ENCODE assay signal across 10 cellular contexts in the genomic region with DNA sequence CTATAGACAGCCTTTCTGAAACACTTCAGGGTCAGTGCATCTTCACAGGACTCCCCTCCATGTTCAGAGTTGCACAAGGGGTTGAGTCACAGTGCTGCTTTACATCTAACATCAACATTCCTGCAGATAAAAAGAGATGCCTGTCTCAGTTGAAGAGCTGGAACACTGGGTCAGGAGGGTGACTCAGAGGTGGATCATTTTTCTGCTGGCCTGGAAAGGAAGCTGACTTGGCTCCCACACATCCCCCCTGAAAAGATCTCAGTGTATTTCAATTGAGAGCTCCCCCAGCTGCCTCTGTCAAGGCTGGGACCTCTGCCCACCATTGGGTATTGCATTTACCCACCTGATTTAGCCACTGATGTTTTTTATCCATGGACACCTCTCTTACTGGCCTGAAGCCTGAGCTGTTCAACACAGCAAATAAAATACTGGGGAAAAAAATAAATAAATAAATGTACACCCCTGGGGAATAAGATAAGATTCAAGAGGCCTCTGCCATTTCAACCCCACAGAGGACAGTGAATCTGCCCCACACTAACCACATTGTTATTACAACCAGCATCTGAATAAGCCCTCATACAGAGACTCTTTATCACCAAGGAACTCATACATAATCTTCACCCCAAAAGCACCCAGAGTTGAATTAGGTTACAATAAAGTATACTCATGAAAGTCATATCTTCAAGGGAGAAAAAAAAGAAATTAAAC.
A peak's percentile ranks its signal among the peaks of the same experiment; 100 is the strongest.
DNase-seq lines count a peak whose midpoint lies in the region; TF ChIP-seq lines count a peak whose summit lies in the region.
"Had no signal": no experiment of that assay in that cellular context is flagged by ENCODE, and none has a peak within 500 bp of the region (broad histone marks: within the 10 kb centered on the region; RNA-seq: fewer than 3 reads in every experiment).

No MANE protein-coding gene starts in this region.

- no peaks in the 10 kb centered on the region for H3K4me1 Mint-ChIP-seq in activated CD4-positive, alpha-beta T cell treated with anti-CD3 and anti-CD28 coated beads, Interleukin-2, amount 10 ng/mL, durations not matched to agents 7 days and 5 days

- no peak overlapping the region for H3K4me2 ChIP-seq in fibroblast of lung (ENCODE audit: extremely low read depth, insufficient read depth, low read length)

- H3K4me3 ChIP-seq in fibroblast of lung (replicated peaks in 1 of 4; ENCODE audit: control extremely low read depth in 1 of 4, insufficient read depth in 1 of 4, low read depth in 3 of 4, low read length in 4 of 4), result no peak overlapping the region
- H3K4me3 ChIP-seq: thoracic aorta had no signal

- H3K27me3 ChIP-seq in fibroblast of lung (ENCODE audit: control insufficient read depth, insufficient read depth, low read length), result no peaks in the 10 kb centered on the region

- H3K36me3 ChIP-seq in fibroblast of lung (ENCODE audit: control insufficient read depth, insufficient read depth, low read length), result no peaks in the 10 kb centered on the region
- H3K36me3 ChIP-seq: thoracic aorta had no signal

- DNase-seq in EH (ENCODE audit: low read depth) (peak; percentile 99), RWPE1 (ENCODE audit: low spot score) (peak; percentile 95), fibroblast of lung (ENCODE audit: low read depth in 2 of 2) (peak; percentile 100), non-pigmented ciliary epithelial cell (ENCODE audit: low read depth) (peak; percentile 99), midbrain (lab: John Stamatoyannopoulos, UW) (no peak), NCI-H1694 (lab: John Stamatoyannopoulos, UW) (no peak)
- no peak for DNase-seq in activated CD4-positive, alpha-beta T cell treated with anti-CD3 and anti-CD28 coated beads, Interleukin-2, amount 10 ng/mL, durations not matched to agents 7 days and 5 days
- no peak for DNase-seq in effector CD8-positive, alpha-beta T cell (lab: John Stamatoyannopoulos, UW)
- DNase-seq: RPMI8226 had no signal

- H4K20me1 ChIP-seq in fibroblast of lung (ENCODE audit: control insufficient read depth, extremely low read depth, insufficient read depth, low read length), result no peaks in the 10 kb centered on the region

- TF ChIP-seq CTCF in RWPE1 (conservative IDR thresholded peaks at IDR 0.05; ENCODE audit: low read depth) (no peak), fibroblast of lung (conservative IDR thresholded peaks at IDR 0.05 in 1 of 2, IDR thresholded peaks at IDR 0.05 in 1 of 2; ENCODE audit: low read depth in 1 of 2, low read length in 2 of 2) (no peak)

- H3K79me2 ChIP-seq in fibroblast of lung (ENCODE audit: control insufficient read depth, insufficient read depth, low read length), result no peaks in the 10 kb centered on the region

- H3K36me3 Mint-ChIP-seq in activated CD4-positive, alpha-beta T cell treated with anti-CD3 and anti-CD28 coated beads, Interleukin-2, amount 10 ng/mL, durations not matched to agents 7 days and 5 days (ENCODE audit: low read depth), result no peaks in the 10 kb centered on the region

- H2AFZ ChIP-seq in fibroblast of lung (ENCODE audit: low read length), result no peak overlapping the region

- no peak overlapping the region for H3K27ac Mint-ChIP-seq in activated CD4-positive, alpha-beta T cell treated with anti-CD3 and anti-CD28 coated beads, Interleukin-2, amount 10 ng/mL, durations not matched to agents 7 days and 5 days

- no peak overlapping the region for H3K4me3 Mint-ChIP-seq in activated CD4-positive, alpha-beta T cell treated with anti-CD3 and anti-CD28 coated beads, Interleukin-2, amount 10 ng/mL, durations not matched to agents 7 days and 5 days

- POLR2A ChIA-PET in RWPE1 (lab: Yijun Ruan, JAX; ENCODE audit: low non-redundant PET), result interaction anchor here (0.5 kb wide), 1 partner anchor 1075 kb away, joined by 4 read pairs; no protein-coding TSS in a partner anchor
- POLR2A ChIA-PET in activated CD4-positive, alpha-beta T cell treated with anti-CD3 and anti-CD28 coated beads, Interleukin-2, amount 10 ng/mL, durations not matched to agents 7 days and 5 days (lab: Charles Lee), result no interaction called here

- no peaks in the 10 kb centered on the region for H3K27me3 Mint-ChIP-seq in activated CD4-positive, alpha-beta T cell treated with anti-CD3 and anti-CD28 coated beads, Interleukin-2, amount 10 ng/mL, durations not matched to agents 7 days and 5 days

- CTCF ChIA-PET in RWPE1 (lab: Yijun Ruan, JAX), result interaction anchor here (0.5 to 0.6 kb wide), 2 partner anchors 9 to 54 kb away, joined by 3 to 6 read pairs; no protein-coding TSS in a partner anchor
- CTCF ChIA-PET in activated CD4-positive, alpha-beta T cell treated with anti-CD3 and anti-CD28 coated beads, Interleukin-2, amount 10 ng/mL, durations not matched to agents 7 days and 5 days (lab: Charles Lee), result no interaction called here

- H3K9ac ChIP-seq in fibroblast of lung (ENCODE audit: insufficient read depth, low read length), result no peak overlapping the region

- H3K27ac ChIP-seq in RWPE1 (peak overlapping the region; percentile 84), fibroblast of lung (ENCODE audit: insufficient read depth, low read length) (peak overlapping the region; percentile 67)
- H3K27ac ChIP-seq: thoracic aorta had no signal

- peaks cover 24% of the 10 kb centered on the region for H3K4me1 ChIP-seq in fibroblast of lung (ENCODE audit: control insufficient read depth, extremely low read depth, insufficient read depth, low read length)

- H3K9me3 Mint-ChIP-seq in activated CD4-positive, alpha-beta T cell treated with anti-CD3 and anti-CD28 coated beads, Interleukin-2, amount 10 ng/mL, durations not matched to agents 7 days and 5 days, result peaks cover 6% of the 10 kb centered on the region

- H3K9me3 ChIP-seq in fibroblast of lung (ENCODE audit: control insufficient read depth, insufficient read depth, low read depth, low read length), result no peaks in the 10 kb centered on the region
- H3K9me3 ChIP-seq: thoracic aorta had no signal

Comparison
In these comparisons a context has a peak if more than half of its experiments do, and no peak if none do; other contexts are left out.
1. DNase-seq: peak in EH (single experiment), RWPE1 (single experiment), fibroblast of lung (2 of 2) and non-pigmented ciliary epithelial cell (single experiment); none in midbrain (single experiment), activated CD4-positive, alpha-beta T cell treated with anti-CD3 and anti-CD28 coated beads, Interleukin-2, amount 10 ng/mL, durations not matched to agents 7 days and 5 days (single experiment), NCI-H1694 (single experiment) and effector CD8-positive, alpha-beta T cell (single experiment).